ENCODE assay signal across 8 cellular contexts in the genomic region with DNA sequence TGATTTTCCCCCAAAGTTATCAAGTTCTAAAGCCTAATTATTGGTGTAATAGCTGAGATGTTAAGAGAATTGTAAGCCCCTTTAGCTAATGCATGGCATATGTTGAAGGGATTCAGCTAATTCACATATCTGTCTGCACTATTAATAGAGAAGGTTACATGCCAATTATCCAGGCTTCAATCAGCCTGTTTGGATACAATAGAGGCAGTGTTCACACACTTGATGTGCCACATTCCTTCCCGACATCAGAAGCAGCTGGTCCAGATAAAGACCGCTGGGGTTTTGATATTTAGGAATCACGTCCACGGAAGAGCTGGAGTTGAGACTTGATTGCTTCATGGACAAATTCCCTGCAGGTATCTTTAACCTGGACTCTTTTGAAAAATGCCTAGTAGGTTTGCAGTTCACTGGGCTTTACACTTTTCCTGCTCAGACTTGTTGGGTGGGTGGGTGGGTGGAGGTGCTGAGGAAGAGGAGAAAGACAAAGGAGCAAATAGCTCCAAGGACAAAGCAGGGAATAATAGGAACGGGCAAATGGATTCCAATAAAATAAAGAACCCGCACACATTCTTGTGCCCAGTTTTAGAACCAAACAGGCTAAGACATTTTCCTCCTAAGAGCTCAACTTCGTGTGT.
DNase-seq lines count a peak whose midpoint lies in the region; ATAC-seq and TF ChIP-seq lines count a peak whose summit lies in the region.

No MANE protein-coding gene starts in this region.

- H3K36me3 Mint-ChIP-seq in activated CD4-positive, alpha-beta T cell treated with anti-CD3 and anti-CD28 coated beads for 36 hours (ENCODE audit: low read depth) = no peaks in the 10 kb centered on the region
- H3K36me3 Mint-ChIP-seq in stimulated activated memory B cell treated with anti-CD40 and anti-IgM and Interleukin-4, amounts not matched to agents 10 μg/mL and 1 μg/mL and 100 μg/mL, for 72 hours = no peaks in the 10 kb centered on the region

- H3K27ac ChIP-seq in heart left ventricle = peak overlapping the region in 9 of 12 donors; percentile 12 to 82 (median 56)
- peak overlapping the region in 1 of 2 donors; percentile 51 for H3K27ac ChIP-seq in left lung

- TF ChIP-seq POLR2A in heart left ventricle (IDR thresholded peaks at IDR 0.05) = no peak

- H3K4me1 Mint-ChIP-seq in activated CD4-positive, alpha-beta T cell treated with anti-CD3 and anti-CD28 coated beads for 36 hours = peaks cover 46% of the 10 kb centered on the region
- H3K4me1 Mint-ChIP-seq in stimulated activated memory B cell treated with anti-CD40 and anti-IgM and Interleukin-4, amounts not matched to agents 10 μg/mL and 1 μg/mL and 100 μg/mL, for 72 hours = peaks cover 69% of the 10 kb centered on the region

- no peak for DNase-seq in activated CD4-positive, alpha-beta T cell treated with anti-CD3 and anti-CD28 coated beads for 36 hours
- DNase-seq in activated CD4-positive, alpha-beta T cell treated with anti-CD3 and anti-CD28 coated beads for 1 hour = no peak
- DNase-seq in SK-MEL-5 (ENCODE audit: low read depth, low spot score) (peak; percentile 81), heart left ventricle (no peak), Ammon's horn (ENCODE audit: low spot score) (no peak), left lung (no peak)

- peaks cover 3 to 60% (median 40%) of the 10 kb centered on the region in 12 donors for H3K4me1 ChIP-seq in heart left ventricle
- peaks cover 26 to 58% of the 10 kb centered on the region in 2 donors for H3K4me1 ChIP-seq in left lung

- 18 to 28% (median 19%) methylated on average over 7 of the region's 7 CpGs for WGBS in heart left ventricle, 4 donors

- no peaks in the 10 kb centered on the region for H3K27me3 ChIP-seq in heart left ventricle
- peaks cover 0 to 41% of the 10 kb centered on the region in 2 donors for H3K27me3 ChIP-seq in left lung

- intact Hi-C loops in activated CD4-positive, alpha-beta T cell treated with anti-CD3 and anti-CD28 coated beads for 36 hours (cut with DNase I, micrococcal nuclease) = no loop called here
- intact Hi-C loops in heart left ventricle (cut with DNase I) (loop anchor here in 7 of 10 donors (5.0 to 10.0 kb wide), 8 partner anchors 111 to 209 kb away; partner anchors contain the start of gene ZNF217 (in 4 of the 7)), left lung (cut with DNase I) (no loop called here)

- in situ Hi-C loops in SK-MEL-5 (cut with HindIII; ENCODE audit: low pct_unique_long_range_greater_than_20kb, low sequenced_read_pairs) = no loop called here

- ATAC-seq in activated CD4-positive, alpha-beta T cell treated with anti-CD3 and anti-CD28 coated beads for 36 hours = no peak
- ATAC-seq in heart left ventricle (peak in 1 of 4 donors; percentile 61), left lung (no peak), HG02763 (IDR thresholded peaks at IDR 0.05; ENCODE audit: unreplicated experiment) (no peak)
- no peak for ATAC-seq in stimulated activated memory B cell treated with anti-CD40 and anti-IgM and Interleukin-4, amounts not matched to agents 10 μg/mL and 1 μg/mL and 100 μg/mL, for 72 hours

- H3K27ac Mint-ChIP-seq in activated CD4-positive, alpha-beta T cell treated with anti-CD3 and anti-CD28 coated beads for 36 hours = peak overlapping the region; percentile 86
- H3K27ac Mint-ChIP-seq in stimulated activated memory B cell treated with anti-CD40 and anti-IgM and Interleukin-4, amounts not matched to agents 10 μg/mL and 1 μg/mL and 100 μg/mL, for 72 hours = peak overlapping the region; percentile 98

- H3K9me3 ChIP-seq in heart left ventricle (no peaks in the 10 kb centered on the region), left lung (no peaks in the 10 kb centered on the region)

- no peaks in the 10 kb centered on the region for H3K9me3 Mint-ChIP-seq in activated CD4-positive, alpha-beta T cell treated with anti-CD3 and anti-CD28 coated beads for 36 hours (ENCODE audit: low read depth)
- no peaks in the 10 kb centered on the region for H3K9me3 Mint-ChIP-seq in stimulated activated memory B cell treated with anti-CD40 and anti-IgM and Interleukin-4, amounts not matched to agents 10 μg/mL and 1 μg/mL and 100 μg/mL, for 72 hours

- CTCF ChIA-PET in activated CD4-positive, alpha-beta T cell treated with anti-CD3 and anti-CD28 coated beads for 36 hours (lab: Charles Lee) = interaction anchor here (1.0 to 1.4 kb wide), 3 partner anchors 15 to 75 kb away, joined by 3 read pairs; no protein-coding TSS in a partner anchor

- H3K4me3 ChIP-seq in heart left ventricle (peak overlapping the region in 7 of 12 donors; percentile 2 to 22 (median 13)), left lung (no peak overlapping the region)

- TF ChIP-seq CTCF in heart left ventricle (IDR thresholded peaks at IDR 0.05) (no peak), left lung (IDR thresholded peaks at IDR 0.05) (no peak)

- no peak overlapping the region for H3K4me3 Mint-ChIP-seq in activated CD4-positive, alpha-beta T cell treated with anti-CD3 and anti-CD28 coated beads for 36 hours
- peak overlapping the region; percentile 50 for H3K4me3 Mint-ChIP-seq in stimulated activated memory B cell treated with anti-CD40 and anti-IgM and Interleukin-4, amounts not matched to agents 10 μg/mL and 1 μg/mL and 100 μg/mL, for 72 hours

- POLR2A ChIA-PET in activated CD4-positive, alpha-beta T cell treated with anti-CD3 and anti-CD28 coated beads for 36 hours (lab: Charles Lee) = interaction anchor here (0.8 kb wide), 1 partner anchor 46 kb away, joined by 10 read pairs; no protein-coding TSS in a partner anchor

- no peaks in the 10 kb centered on the region for H3K27me3 Mint-ChIP-seq in activated CD4-positive, alpha-beta T cell treated with anti-CD3 and anti-CD28 coated beads for 36 hours
- H3K27me3 Mint-ChIP-seq in stimulated activated memory B cell treated with anti-CD40 and anti-IgM and Interleukin-4, amounts not matched to agents 10 μg/mL and 1 μg/mL and 100 μg/mL, for 72 hours = no peaks in the 10 kb centered on the region

- H3K36me3 ChIP-seq in heart left ventricle = no peaks in the 10 kb centered on the region
- no peaks in the 10 kb centered on the region for H3K36me3 ChIP-seq in left lung

Comparison
In these comparisons a context has a peak if more than half of its experiments do, and no peak if none do; other contexts are left out.
1. H3K4me3 ChIP-seq: peak in heart left ventricle (7 of 12); none in left lung (0 of 2).
2. intact Hi-C loops: an anchor here in heart left ventricle (5.0 to 10.0 kb wide); none called in activated CD4-positive, alpha-beta T cell treated with anti-CD3 and anti-CD28 coated beads for 36 hours and left lung.